ENCODE assay signal across 7 cellular contexts in the genomic region with DNA sequence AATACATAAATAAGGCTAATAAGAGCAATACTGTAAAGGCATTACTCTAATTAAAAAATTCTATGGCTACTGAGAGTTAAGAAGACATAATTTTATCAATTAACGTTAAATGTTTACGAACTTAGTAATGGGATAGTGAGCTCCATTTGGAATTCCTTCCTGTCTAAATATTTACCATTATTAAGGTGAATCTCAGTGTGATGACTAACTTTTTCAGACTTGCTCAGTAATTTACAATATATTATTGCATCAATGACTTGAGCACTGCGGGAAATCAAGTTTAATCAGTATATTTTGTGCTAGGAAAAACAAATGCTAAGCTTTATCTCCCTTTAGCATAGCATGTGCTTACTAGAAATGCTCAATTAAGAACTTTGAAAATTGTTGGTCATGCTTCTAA.
"Had no signal": no experiment of that assay in that cellular context is flagged by ENCODE, and none has a peak within 500 bp of the region (broad histone marks: within the 10 kb centered on the region; RNA-seq: fewer than 3 reads in every experiment).

No MANE protein-coding gene starts in this region.

- H3K36me3 Mint-ChIP-seq: IgD-negative memory B cell had no signal

- ATAC-seq: HepG2, K562 had no signal

- H3K27ac Mint-ChIP-seq: IgD-negative memory B cell had no signal

- H3K4me3 Mint-ChIP-seq: IgD-negative memory B cell had no signal

- H3K27me3 Mint-ChIP-seq: IgD-negative memory B cell had no signal

- H3K4me3 ChIP-seq: K562 had no signal

- H3K27ac ChIP-seq: HL-60 had no signal

- DNase-seq: IMR-90, KBM-7, KG1 had no signal

- H3K4me1 Mint-ChIP-seq: IgD-negative memory B cell had no signal
